ENCODE assay signal across 9 cellular contexts in genomic region chr5:168679515-168679920, GRCh38.
DNase-seq lines count a peak whose midpoint lies in the region; ATAC-seq and TF ChIP-seq lines count a peak whose summit lies in the region.
"Had no signal": no experiment of that assay in that cellular context is flagged by ENCODE, and none has a peak within 500 bp of the region (broad histone marks: within the 10 kb centered on the region; RNA-seq: fewer than 3 reads in every experiment).

No MANE protein-coding gene starts in this region.

- peak; percentile 51 for DNase-seq in SIG-M5 treated with dmso at 0.1 percent for 504 hours (lab: John Stamatoyannopoulos, UW; ENCODE audit: unreplicated experiment)
- no peak for DNase-seq in SIG-M5 (lab: John Stamatoyannopoulos, UW)
- peak; percentile 67 for DNase-seq in NCI-H748 (lab: John Stamatoyannopoulos, UW; ENCODE audit: unreplicated experiment)
- DNase-seq in activated CD8-positive, alpha-beta memory T cell treated with anti-CD3 and anti-CD28 coated beads, Interleukin-2, amount 50 U/mL, for 4 hours = peak; percentile 62
- no peak for DNase-seq in epithelial cell of proximal tubule (ENCODE audit: low read depth)
- peak; percentile 74 for DNase-seq in myocyte (ENCODE audit: low read depth)
- DNase-seq in stimulated activated CD8-positive, alpha-beta memory T cell treated with anti-CD3 and anti-CD28 coated beads, Interleukin-7, amount 100 ng/mL, for 24 hours (ENCODE audit: low read depth) = peak; percentile 43

- H3K4me3 ChIP-seq in epithelial cell of proximal tubule (ENCODE audit: low read depth, low read length) = no peak overlapping the region
- H3K4me3 ChIP-seq: skin epidermis had no signal

- peak; percentile 95 for TF ChIP-seq CTCF in epithelial cell of proximal tubule (conservative IDR thresholded peaks at IDR 0.05; ENCODE audit: low read depth, low read length)

- peak; percentile 62 for ATAC-seq in HG03378 (IDR thresholded peaks at IDR 0.05; ENCODE audit: unreplicated experiment)

Comparison
In these comparisons a context has a peak if more than half of its experiments do, and no peak if none do; other contexts are left out.
1. DNase-seq: peak in SIG-M5 treated with dmso at 0.1 percent for 504 hours (single experiment), NCI-H748 (single experiment), activated CD8-positive, alpha-beta memory T cell treated with anti-CD3 and anti-CD28 coated beads, Interleukin-2, amount 50 U/mL, for 4 hours (single experiment), myocyte (single experiment) and stimulated activated CD8-positive, alpha-beta memory T cell treated with anti-CD3 and anti-CD28 coated beads, Interleukin-7, amount 100 ng/mL, for 24 hours (single experiment); none in SIG-M5 (single experiment) and epithelial cell of proximal tubule (single experiment).